1 cellular context compared by ENCODE assay signal in genomic region chr2:45554073-45554742, GRCh38.
TF ChIP-seq lines count a peak whose summit lies in the region.

No MANE protein-coding gene starts in this region.

TF ChIP-seq in GM23338, 12 proteins besides CTCF, POLR2A, EP300 and RAD21 (continued from another document):
- TF ChIP-seq ZNF462 (CRISPR knock-in tag; IDR thresholded peaks at IDR 0.05): no peak
- no peak for TF ChIP-seq NANOG (IDR thresholded peaks at IDR 0.05; ENCODE audit: borderline replicate concordance)
- no peak for TF ChIP-seq POLR2AphosphoS5 (IDR thresholded peaks at IDR 0.05; ENCODE audit: low read depth)
- no peak for TF ChIP-seq JUNB (IDR thresholded peaks at IDR 0.05; ENCODE audit: unreplicated experiment)
- no peak for TF ChIP-seq CREB1 (CRISPR knock-in tag; IDR thresholded peaks at IDR 0.05; ENCODE audit: low read depth)
- no peak for TF ChIP-seq REST (IDR thresholded peaks at IDR 0.05; ENCODE audit: unreplicated experiment)
